Comparison of ENCODE assay signal across 8 cellular contexts in genomic region chr6:109383438-109383940, GRCh38. TPM values are rescaled to one million over a fixed set of nuclear protein-coding genes. Genes with fewer than 3 reads are reported as not detected.
DNase-seq lines count a peak whose midpoint lies in the region; ATAC-seq and TF ChIP-seq lines count a peak whose summit lies in the region.

No MANE protein-coding gene starts in this region.

- H3K36me3 ChIP-seq in kidney epithelial cell (ENCODE audit: control insufficient read depth, insufficient read depth, low read length), result no peaks in the 10 kb centered on the region
- H3K36me3 ChIP-seq in thymus (ENCODE audit: control insufficient read depth, insufficient read depth), result no peaks in the 10 kb centered on the region

- no peaks in the 10 kb centered on the region for H3K9me3 Mint-ChIP-seq in activated CD8-positive, alpha-beta memory T cell treated with anti-CD3 and anti-CD28 coated beads, Interleukin-2, amount 10 ng/mL, durations not matched to agents 7 days and 5 days (ENCODE audit: low read depth)
- H3K9me3 Mint-ChIP-seq in activated naive CD8-positive, alpha-beta T cell (ENCODE audit: low read depth), result no peaks in the 10 kb centered on the region

- no peak for DNase-seq in activated CD8-positive, alpha-beta memory T cell treated with anti-CD3 and anti-CD28 coated beads, Interleukin-2, amount 10 ng/mL, durations not matched to agents 7 days and 5 days
- no peak for DNase-seq in activated CD8-positive, alpha-beta memory T cell treated with anti-CD3 and anti-CD28 coated beads for 24 hours
- DNase-seq in kidney epithelial cell (ENCODE audit: low read depth) (no peak), left lobe of liver (ENCODE audit: low spot score) (no peak), epidermal melanocyte (ENCODE audit: insufficient read length, low spot score) (no peak), NCI-H1092 (lab: John Stamatoyannopoulos, UW) (no peak)

- peak overlapping the region; percentile 100 for H3K27ac Mint-ChIP-seq in activated CD8-positive, alpha-beta memory T cell treated with anti-CD3 and anti-CD28 coated beads, Interleukin-2, amount 10 ng/mL, durations not matched to agents 7 days and 5 days
- peak overlapping the region; percentile 99 for H3K27ac Mint-ChIP-seq in activated naive CD8-positive, alpha-beta T cell

- peak overlapping the region; percentile 99 for H3K27ac ChIP-seq in thymus (ENCODE audit: low read depth)

- no peaks in the 10 kb centered on the region for H3K27me3 Mint-ChIP-seq in activated CD8-positive, alpha-beta memory T cell treated with anti-CD3 and anti-CD28 coated beads, Interleukin-2, amount 10 ng/mL, durations not matched to agents 7 days and 5 days
- H3K27me3 Mint-ChIP-seq in activated naive CD8-positive, alpha-beta T cell, result no peaks in the 10 kb centered on the region

- H3K4me1 ChIP-seq in thymus (ENCODE audit: control insufficient read depth, insufficient read depth, low read length), result peaks cover 13% of the 10 kb centered on the region

- H3K36me3 Mint-ChIP-seq in activated CD8-positive, alpha-beta memory T cell treated with anti-CD3 and anti-CD28 coated beads, Interleukin-2, amount 10 ng/mL, durations not matched to agents 7 days and 5 days, result peaks cover 25% of the 10 kb centered on the region
- peaks cover 9% of the 10 kb centered on the region for H3K36me3 Mint-ChIP-seq in activated naive CD8-positive, alpha-beta T cell

- no peaks in the 10 kb centered on the region for H3K9me3 ChIP-seq in thymus (ENCODE audit: control insufficient read depth)

- CTCF ChIA-PET in activated CD8-positive, alpha-beta memory T cell treated with anti-CD3 and anti-CD28 coated beads, Interleukin-2, amount 10 ng/mL, durations not matched to agents 7 days and 5 days (lab: Charles Lee), result interaction anchor here (0.6 to 6.0 kb wide), 41 partner anchors 8 to 656 kb away, joined by 3 to 84 read pairs (median 4); partner anchors contain the start of genes AK9, FIG4, MICAL1 and PPIL6

- H3K4me1 Mint-ChIP-seq in activated CD8-positive, alpha-beta memory T cell treated with anti-CD3 and anti-CD28 coated beads, Interleukin-2, amount 10 ng/mL, durations not matched to agents 7 days and 5 days, result peaks cover 17% of the 10 kb centered on the region
- peaks cover 39% of the 10 kb centered on the region for H3K4me1 Mint-ChIP-seq in activated naive CD8-positive, alpha-beta T cell (ENCODE audit: low read depth)

- peak overlapping the region; percentile 92 for H3K4me3 Mint-ChIP-seq in activated CD8-positive, alpha-beta memory T cell treated with anti-CD3 and anti-CD28 coated beads, Interleukin-2, amount 10 ng/mL, durations not matched to agents 7 days and 5 days
- H3K4me3 Mint-ChIP-seq in activated naive CD8-positive, alpha-beta T cell, result peak overlapping the region; percentile 98

- H3K4me3 ChIP-seq in kidney epithelial cell (ENCODE audit: low read depth, low read length) (peak overlapping the region; percentile 91), thymus (ENCODE audit: low read length) (peak overlapping the region; percentile 73)

- no peaks in the 10 kb centered on the region for H3K27me3 ChIP-seq in kidney epithelial cell (ENCODE audit: control insufficient read depth, insufficient read depth, low read length)
- H3K27me3 ChIP-seq in thymus (ENCODE audit: control insufficient read depth, insufficient read depth), result no peaks in the 10 kb centered on the region

- no peak for TF ChIP-seq CTCF in kidney epithelial cell (IDR thresholded peaks at IDR 0.05; ENCODE audit: insufficient read depth, low read length, poor library complexity, severe bottlenecking)

- WGBS in thymus, result 34% methylated on average over 5 of the region's 5 CpGs

- ATAC-seq in activated CD8-positive, alpha-beta memory T cell treated with anti-CD3 and anti-CD28 coated beads, Interleukin-2, amount 10 ng/mL, durations not matched to agents 7 days and 5 days, result no peak
- ATAC-seq in left lobe of liver, result no peak

RNA-seq across cellular contexts. Expression of gene CD164, which starts 1.2 kb away (rescaled TPM):
- 100 to 1,000 TPM; 238 to 275 TPM for total RNA-seq in activated CD8-positive, alpha-beta memory T cell treated with anti-CD3 and anti-CD28 coated beads, Interleukin-2, amount 10 ng/mL, durations not matched to agents 7 days and 5 days
- total RNA-seq in kidney epithelial cell, result 155 and 157 TPM in 2 replicates
- polyA plus RNA-seq in thymus, result 207 TPM
- 130 TPM for total RNA-seq in left lobe of liver

RNA-seq across cellular contexts. Expression of gene PPIL6, which starts 56.9 kb away (rescaled TPM):
- total RNA-seq in activated CD8-positive, alpha-beta memory T cell treated with anti-CD3 and anti-CD28 coated beads, Interleukin-2, amount 10 ng/mL, durations not matched to agents 7 days and 5 days, result under 1 TPM in 1 of 2 experiments, not detected in 1; 0.21 TPM
- total RNA-seq in kidney epithelial cell (1.6 and 4.7 TPM in 2 replicates), left lobe of liver (0.30 TPM)
- 1.4 TPM for polyA plus RNA-seq in thymus

RNA-seq across cellular contexts. Expression of gene SMPD2, which starts 57.0 kb away (rescaled TPM):
- 10 to 100 TPM; 14.3 to 14.6 TPM for total RNA-seq in activated CD8-positive, alpha-beta memory T cell treated with anti-CD3 and anti-CD28 coated beads, Interleukin-2, amount 10 ng/mL, durations not matched to agents 7 days and 5 days
- 12.0 and 17.0 TPM in 2 replicates for total RNA-seq in kidney epithelial cell
- polyA plus RNA-seq in thymus, result 18.8 TPM
- total RNA-seq in left lobe of liver, result 4.7 TPM
